15 cellular contexts compared by ENCODE assay signal in the genomic region with DNA sequence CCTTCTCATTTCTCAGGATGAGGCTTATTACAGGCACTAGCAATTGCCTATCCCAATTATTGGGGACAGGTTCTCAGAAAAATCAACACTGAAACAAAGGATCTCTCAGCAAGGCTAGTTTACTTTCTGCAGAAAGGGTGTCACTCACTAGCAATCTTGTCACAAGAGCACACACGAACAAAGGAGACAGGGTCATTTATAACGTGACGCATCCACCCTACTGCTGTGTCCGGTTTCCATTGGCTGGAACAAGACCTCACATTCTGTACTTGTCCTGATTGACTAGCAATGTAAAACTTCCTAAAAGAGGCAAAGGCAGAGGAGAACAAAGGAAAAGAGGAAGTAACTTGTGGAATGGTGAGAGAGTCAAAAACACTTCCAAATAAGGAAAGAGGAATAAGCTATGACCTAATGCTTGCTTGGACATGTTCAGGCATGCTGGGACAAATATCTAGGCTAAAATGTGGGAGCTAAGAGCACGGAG.
DNase-seq lines count a peak whose midpoint lies in the region; ATAC-seq, FAIRE-seq and TF ChIP-seq lines count a peak whose summit lies in the region.
"Had no signal": no experiment of that assay in that cellular context is flagged by ENCODE, and none has a peak within 500 bp of the region (broad histone marks: within the 10 kb centered on the region; RNA-seq: fewer than 3 reads in every experiment).

No MANE protein-coding gene starts in this region.

- H3K4me3 ChIP-seq in K562 (no peak overlapping the region), gastrocnemius medialis (no peak overlapping the region), ascending aorta (no peak overlapping the region)

- H3K4me1 ChIP-seq in K562 (replicated peaks in 1 of 2; ENCODE audit: control insufficient read depth in 2 of 2, insufficient read depth in 2 of 2, low read length in 2 of 2) (peaks cover 0 to 5% of the 10 kb centered on the region in 2 experiments; a peak in 1 of 5 replicates), gastrocnemius medialis (no peaks in the 10 kb centered on the region), ascending aorta (no peaks in the 10 kb centered on the region)

- TF ChIP-seq CTCF in K562 (IDR thresholded peaks at IDR 0.05 in 2 of 3, conservative IDR thresholded peaks at IDR 0.05 in 1 of 3; ENCODE audit: insufficient read depth in 2 of 3, low read depth in 1 of 3, low read length in 3 of 3) (no peak), nephron progenitor cell (IDR thresholded peaks at IDR 0.05) (no peak), gastrocnemius medialis (IDR thresholded peaks at IDR 0.05 in 4 of 5, conservative IDR thresholded peaks at IDR 0.05 in 1 of 5) (no peak), ascending aorta (IDR thresholded peaks at IDR 0.05) (no peak)

- no peaks in the 10 kb centered on the region for H3K79me2 ChIP-seq in K562 (ENCODE audit: control insufficient read depth, insufficient read depth, low read length)

- no peak overlapping the region for H3K4me2 ChIP-seq in K562 (ENCODE audit: insufficient read depth, low read length)

- H3K36me3 ChIP-seq in K562 (ENCODE audit: control insufficient read depth, insufficient read depth, low read length): no peaks in the 10 kb centered on the region
- H3K36me3 ChIP-seq in gastrocnemius medialis: no peaks in the 10 kb centered on the region
- no peaks in the 10 kb centered on the region for H3K36me3 ChIP-seq in ascending aorta

- peak; percentile 26 for DNase-seq in DMS 273 (lab: John Stamatoyannopoulos, UW; ENCODE audit: unreplicated experiment)
- no peak for DNase-seq in DMS 273 treated with DMSO at 0.1 percent for 48 hours (lab: John Stamatoyannopoulos, UW)
- peak; percentile 72 for DNase-seq in MV-4-11 (lab: John Stamatoyannopoulos, UW)
- no peak for DNase-seq in K562 (ENCODE audit: extremely low read depth in 1 of 4, low spot score in 3 of 4)
- no peak for DNase-seq in nephron progenitor cell
- DNase-seq in gastrocnemius medialis: no peak
- no peak for DNase-seq in SW480 (ENCODE audit: low spot score)
- no peak for DNase-seq in ascending aorta (ENCODE audit: low spot score in 2 of 2)
- DNase-seq: activated naive CD4-positive, alpha-beta T cell treated with anti-CD3 and anti-CD28 coated beads, Interleukin-2, amount 10 ng/mL, durations not matched to agents 7 days and 5 days; NCI-H1694; NCI-H526; substantia nigra had no signal

- no peak for TF ChIP-seq RAD21 in K562 (CRISPR knock-in tag; conservative IDR thresholded peaks at IDR 0.05 in 1 of 2, IDR thresholded peaks at IDR 0.05 in 1 of 2)

- no peak for ATAC-seq in K562
- no peak for ATAC-seq in gastrocnemius medialis

- no peaks in the 10 kb centered on the region for H3K9me1 ChIP-seq in K562 (ENCODE audit: control insufficient read depth, insufficient read depth, low read length)

- CTCF ChIA-PET in K562 (lab: Yijun Ruan, JAX; ENCODE audit: low intra/inter-chr PET ratio): no interaction called here

- H3K9me3 ChIP-seq in K562 (replicated peaks; ENCODE audit: control insufficient read depth, insufficient read depth, low read depth, low read length): peaks cover 12% of the 10 kb centered on the region
- H3K9me3 ChIP-seq in gastrocnemius medialis: no peaks in the 10 kb centered on the region
- peaks cover 0 to 8% of the 10 kb centered on the region in 2 donors for H3K9me3 ChIP-seq in ascending aorta

- H3K27me3 Mint-ChIP-seq in nephron progenitor cell (ENCODE audit: low read depth, poor library complexity): peaks cover 4% of the 10 kb centered on the region
- H3K27me3 Mint-ChIP-seq: activated naive CD4-positive, alpha-beta T cell treated with anti-CD3 and anti-CD28 coated beads, Interleukin-2, amount 10 ng/mL, durations not matched to agents 7 days and 5 days had no signal

- 54% methylated on average over 5 of the region's 5 CpGs for WGBS in K562 (ENCODE audit: insufficient coverage, low coverage, missing lambda C conversion rate)

- in situ Hi-C loops in K562 (cut with MboI): no loop called here
- in situ Hi-C loops in gastrocnemius medialis (cut with MboI; ENCODE audit: low sequenced_read_pairs in 4 of 4): no loop called here

- no peaks in the 10 kb centered on the region for H4K20me1 ChIP-seq in K562 (replicated peaks; ENCODE audit: control insufficient read depth, insufficient read depth, low read length)

- H3K27ac ChIP-seq in K562 (ENCODE audit: extremely low read depth, low read depth, low read length) (no peak overlapping the region), gastrocnemius medialis (no peak overlapping the region), ascending aorta (no peak overlapping the region)
- H3K27ac ChIP-seq: 22Rv1, VCaP had no signal

- POLR2A ChIA-PET in K562 (lab: Yijun Ruan, JAX): interaction anchor here (1.4 to 1.6 kb wide), 2 partner anchors 10 to 25 kb away, joined by 3 to 6 read pairs; no protein-coding TSS in a partner anchor

- H2AFZ ChIP-seq in K562 (ENCODE audit: low read depth, low read length): peak overlapping the region; percentile 11; the same call in 1 of the 2 replicates

- no peak overlapping the region for H3K9ac ChIP-seq in K562 (ENCODE audit: insufficient read depth in 1 of 2, low read depth in 2 of 2, low read length in 2 of 2)

- TF ChIP-seq EP300 in K562 (IDR thresholded peaks at IDR 0.05; ENCODE audit: low read length): no peak

- no TSS peak for BruUV-seq in K562 (replicated peaks; lab: Mats Ljungman, UMichigan)

- H3K27ac Mint-ChIP-seq in nephron progenitor cell: peak overlapping the region; percentile 10
- H3K27ac Mint-ChIP-seq: activated naive CD4-positive, alpha-beta T cell treated with anti-CD3 and anti-CD28 coated beads, Interleukin-2, amount 10 ng/mL, durations not matched to agents 7 days and 5 days had no signal

- intact Hi-C loops in K562 (cut with micrococcal nuclease) (no loop called here), gastrocnemius medialis (cut with DNase I; ENCODE audit: low total_unique reads) (no loop called here), ascending aorta (cut with DNase I) (no loop called here)

- H3K27me3 ChIP-seq in K562 (ENCODE audit: control insufficient read depth in 2 of 2, insufficient read depth in 2 of 2, low read length in 2 of 2): no peaks in the 10 kb centered on the region
- H3K27me3 ChIP-seq in gastrocnemius medialis: no peaks in the 10 kb centered on the region
- H3K27me3 ChIP-seq in ascending aorta: no peaks in the 10 kb centered on the region

- TF ChIP-seq POLR2A in K562 (conservative IDR thresholded peaks at IDR 0.05) (no peak), gastrocnemius medialis (IDR thresholded peaks at IDR 0.05) (no peak)

- no peak for FAIRE-seq in K562 (lab: Jason Lieb, UNC)
- FAIRE-seq: HTR-8/SVneo had no signal

- H3K9me3 Mint-ChIP-seq in nephron progenitor cell: peaks cover 17% of the 10 kb centered on the region

- no peak overlapping the region for H3K4me3 Mint-ChIP-seq in nephron progenitor cell
- H3K4me3 Mint-ChIP-seq: activated naive CD4-positive, alpha-beta T cell treated with anti-CD3 and anti-CD28 coated beads, Interleukin-2, amount 10 ng/mL, durations not matched to agents 7 days and 5 days had no signal

- H3K36me3 Mint-ChIP-seq in nephron progenitor cell (ENCODE audit: low read depth): peaks cover 6% of the 10 kb centered on the region
- H3K36me3 Mint-ChIP-seq: activated naive CD4-positive, alpha-beta T cell treated with anti-CD3 and anti-CD28 coated beads, Interleukin-2, amount 10 ng/mL, durations not matched to agents 7 days and 5 days had no signal

- no peaks in the 10 kb centered on the region for H3K4me1 Mint-ChIP-seq in nephron progenitor cell
- H3K4me1 Mint-ChIP-seq: activated naive CD4-positive, alpha-beta T cell treated with anti-CD3 and anti-CD28 coated beads, Interleukin-2, amount 10 ng/mL, durations not matched to agents 7 days and 5 days had no signal

TF ChIP-seq in K562, 482 proteins besides CTCF, POLR2A, EP300 and RAD21 (continues in another document):
- TF ChIP-seq TRIM24 (IDR thresholded peaks at IDR 0.05): peak; percentile 65 to 93
- no peak for TF ChIP-seq RHOXF2B (CRISPR knock-in tag; conservative IDR thresholded peaks at IDR 0.05)
- TF ChIP-seq BRF1 (IDR thresholded peaks at IDR 0.05; ENCODE audit: borderline replicate concordance, extremely low read depth, insufficient read length): no peak
- no peak for TF ChIP-seq TAL1 (IDR thresholded peaks at IDR 0.05)
- no peak for TF ChIP-seq RBM14 (IDR thresholded peaks at IDR 0.05; ENCODE audit: borderline replicate concordance, insufficient read depth, low read depth, low read length)
- TF ChIP-seq FUS (optimal IDR thresholded peaks at IDR 0.05; ENCODE audit: low read depth, low read length): no peak
- no peak for TF ChIP-seq ZNF695 (CRISPR knock-in tag; IDR thresholded peaks at IDR 0.05)
- TF ChIP-seq BRCA1 (IDR thresholded peaks at IDR 0.05): no peak
- no peak for TF ChIP-seq BRCA1 (CRISPR knock-in tag; IDR thresholded peaks at IDR 0.05)
- TF ChIP-seq ZSCAN32 (CRISPR knock-in tag; IDR thresholded peaks at IDR 0.05): no peak
- no peak for TF ChIP-seq TFAM (CRISPR knock-in tag; conservative IDR thresholded peaks at IDR 0.05)
- peak; percentile 79 for TF ChIP-seq ZNF584 (CRISPR knock-in tag; IDR thresholded peaks at IDR 0.05; ENCODE audit: low read depth)
- TF ChIP-seq NR4A1 (CRISPR knock-in tag; IDR thresholded peaks at IDR 0.05): no peak
- TF ChIP-seq NR4A1 (tag; IDR thresholded peaks at IDR 0.05): no peak
- no peak for TF ChIP-seq ZBTB7A (IDR thresholded peaks at IDR 0.05; ENCODE audit: borderline replicate concordance, control insufficient read depth, low read depth, low read length)
- TF ChIP-seq MCM5 (IDR thresholded peaks at IDR 0.05; ENCODE audit: low read depth): no peak
- TF ChIP-seq FOSL1 (tag; conservative IDR thresholded peaks at IDR 0.05): peak; percentile 47
- no peak for TF ChIP-seq RBM17 (IDR thresholded peaks at IDR 0.05; ENCODE audit: borderline replicate concordance, low read depth, low read length)
- no peak for TF ChIP-seq ZNF717 (CRISPR knock-in tag; IDR thresholded peaks at IDR 0.05)
- TF ChIP-seq GTF2E2 (tag; IDR thresholded peaks at IDR 0.05): peak; percentile 41; the same call in 1 of the 2 replicates
- no peak for TF ChIP-seq RNF2 (IDR thresholded peaks at IDR 0.05)
- peak in 1 of 2 experiments; percentile 99; a peak in 2 of 3 replicates for TF ChIP-seq CBX3 (IDR thresholded peaks at IDR 0.05; ENCODE audit: borderline replicate concordance in 1 of 2, low read length in 2 of 2)
- peak; percentile 98 for TF ChIP-seq TRIM28 (IDR thresholded peaks at IDR 0.05)
- TF ChIP-seq THRAP3 (IDR thresholded peaks at IDR 0.05; ENCODE audit: borderline replicate concordance): no peak

Comparison
In these comparisons a context has a peak if more than half of its experiments do, and no peak if none do; other contexts are left out.
1. DNase-seq: peak in DMS 273 (single experiment) and MV-4-11 (single experiment); none in DMS 273 treated with DMSO at 0.1 percent for 48 hours (single experiment), K562 (0 of 4), nephron progenitor cell (single experiment), gastrocnemius medialis (0 of 2), SW480 (single experiment) and ascending aorta (0 of 2).